ENCODE assay signal across 9 cellular contexts in the genomic region with DNA sequence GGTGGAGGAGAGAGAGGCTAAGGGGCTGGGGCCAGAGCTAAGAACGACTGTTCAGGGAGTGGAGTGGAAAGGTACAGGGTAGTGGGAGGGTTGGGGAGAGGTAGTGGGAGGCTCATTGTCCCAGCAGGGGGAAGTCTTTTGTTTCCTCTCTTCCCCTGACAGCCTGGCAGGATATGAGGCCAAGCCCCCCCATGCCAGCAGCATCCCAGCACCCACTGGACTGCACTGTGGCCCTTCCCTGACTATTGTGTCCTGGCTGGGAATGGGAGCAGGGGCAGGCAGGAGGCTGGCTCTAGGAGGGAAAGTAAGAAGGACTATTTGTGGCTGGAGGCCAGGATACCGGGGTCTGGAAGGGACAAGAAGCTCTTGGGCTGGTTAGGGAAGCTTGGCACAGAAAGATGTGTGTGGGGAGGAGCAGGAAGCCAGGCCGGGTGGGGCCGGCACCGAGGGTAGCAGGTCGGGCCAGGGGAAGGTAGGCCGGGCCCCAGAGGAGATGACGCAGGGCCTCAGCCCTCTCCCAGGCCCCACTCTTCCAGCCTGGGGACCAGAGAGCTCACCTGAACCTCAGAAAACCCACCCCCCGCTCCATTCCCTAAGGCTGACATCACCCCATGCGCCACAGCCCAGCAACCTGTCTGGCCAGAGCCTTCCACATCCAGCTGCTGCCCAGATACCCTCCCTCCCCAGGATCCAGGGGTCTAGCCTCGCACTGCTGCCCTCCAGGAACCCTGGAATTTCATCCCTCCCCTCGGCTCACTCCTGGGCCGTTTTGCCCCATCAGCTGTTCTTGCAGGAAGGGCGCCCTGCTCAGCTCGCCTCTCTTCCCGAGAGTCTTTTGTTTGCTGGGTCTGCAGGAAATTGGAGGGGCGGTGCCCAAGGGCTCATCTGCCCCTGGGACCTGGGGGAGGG. TPM values are rescaled to one million over a fixed set of nuclear protein-coding genes. Genes with fewer than 3 reads are reported as not detected.
DNase-seq lines count a peak whose midpoint lies in the region; ATAC-seq and TF ChIP-seq lines count a peak whose summit lies in the region.
"Had no signal": no experiment of that assay in that cellular context is flagged by ENCODE, and none has a peak within 500 bp of the region (broad histone marks: within the 10 kb centered on the region; RNA-seq: fewer than 3 reads in every experiment).

No MANE protein-coding gene starts in this region.

- peaks cover 25% of the 10 kb centered on the region for H3K4me1 Mint-ChIP-seq in activated CD4-positive, alpha-beta T cell treated with anti-CD3 and anti-CD28 coated beads, Interleukin-2, amount 10 ng/mL, durations not matched to agents 7 days and 5 days
- peaks cover 12% of the 10 kb centered on the region for H3K4me1 Mint-ChIP-seq in chondrocyte (ENCODE audit: low read depth)

- ATAC-seq in upper lobe of left lung (ENCODE audit: low FRiP score in 2 of 2), result peak; percentile 39 to 87

- DNase-seq in activated CD4-positive, alpha-beta T cell treated with anti-CD3 and anti-CD28 coated beads, Interleukin-2, amount 10 ng/mL, durations not matched to agents 7 days and 5 days, result no peak
- no peak for DNase-seq in activated CD4-positive, alpha-beta T cell treated with anti-CD3 and anti-CD28 coated beads for 48 hours
- DNase-seq in chondrocyte (ENCODE audit: low spot score), result no peak
- DNase-seq in lower leg skin (ENCODE audit: low spot score in 2 of 2), result peak; percentile 47 to 92
- peak; percentile 50 to 79 for DNase-seq in upper lobe of left lung
- no peak for DNase-seq in putamen (ENCODE audit: low spot score)
- no peak for DNase-seq in cerebellum (ENCODE audit: low spot score)
- DNase-seq in HEK293T (ENCODE audit: extremely low spot score), result no peak
- DNase-seq: activated T-cell treated with anti-CD3 and anti-CD28 coated beads, Interleukin-2, amount 50 U/mL, for 24 hours had no signal

- no peaks in the 10 kb centered on the region for H3K9me3 Mint-ChIP-seq in activated CD4-positive, alpha-beta T cell treated with anti-CD3 and anti-CD28 coated beads, Interleukin-2, amount 10 ng/mL, durations not matched to agents 7 days and 5 days
- H3K9me3 Mint-ChIP-seq in chondrocyte (ENCODE audit: low read depth), result no peaks in the 10 kb centered on the region
- H3K9me3 Mint-ChIP-seq: activated T-cell treated with anti-CD3 and anti-CD28 coated beads, Interleukin-2, amount 50 U/mL, for 24 hours had no signal

- peak overlapping the region; percentile 78 to 91 (median 85) for H3K27ac ChIP-seq in upper lobe of left lung

- no peaks in the 10 kb centered on the region for H3K9me3 ChIP-seq in upper lobe of left lung

- H3K27me3 Mint-ChIP-seq in activated CD4-positive, alpha-beta T cell treated with anti-CD3 and anti-CD28 coated beads, Interleukin-2, amount 10 ng/mL, durations not matched to agents 7 days and 5 days, result peaks cover 3% of the 10 kb centered on the region
- no peaks in the 10 kb centered on the region for H3K27me3 Mint-ChIP-seq in chondrocyte (ENCODE audit: low read depth)
- H3K27me3 Mint-ChIP-seq: activated T-cell treated with anti-CD3 and anti-CD28 coated beads, Interleukin-2, amount 50 U/mL, for 24 hours had no signal

- H3K4me3 Mint-ChIP-seq in activated CD4-positive, alpha-beta T cell treated with anti-CD3 and anti-CD28 coated beads, Interleukin-2, amount 10 ng/mL, durations not matched to agents 7 days and 5 days, result no peak overlapping the region
- H3K4me3 Mint-ChIP-seq in chondrocyte (ENCODE audit: unreplicated experiment), result no peak overlapping the region

- POLR2A ChIA-PET in activated CD4-positive, alpha-beta T cell treated with anti-CD3 and anti-CD28 coated beads, Interleukin-2, amount 10 ng/mL, durations not matched to agents 7 days and 5 days (lab: Charles Lee), result no interaction called here
- POLR2A ChIA-PET in HEK293T (lab: Yijun Ruan, JAX), result interaction anchor here (1.0 to 2.8 kb wide), 5 partner anchors 9 to 130 kb away, joined by 3 to 21 read pairs (median 9); a partner anchor contains a TSS

- no peaks in the 10 kb centered on the region for H3K27me3 ChIP-seq in upper lobe of left lung

- no peaks in the 10 kb centered on the region for H3K36me3 Mint-ChIP-seq in activated CD4-positive, alpha-beta T cell treated with anti-CD3 and anti-CD28 coated beads, Interleukin-2, amount 10 ng/mL, durations not matched to agents 7 days and 5 days (ENCODE audit: low read depth)
- no peaks in the 10 kb centered on the region for H3K36me3 Mint-ChIP-seq in chondrocyte (ENCODE audit: low read depth)

- peak overlapping the region; percentile 3 for H3K27ac Mint-ChIP-seq in activated CD4-positive, alpha-beta T cell treated with anti-CD3 and anti-CD28 coated beads, Interleukin-2, amount 10 ng/mL, durations not matched to agents 7 days and 5 days
- H3K27ac Mint-ChIP-seq in chondrocyte (ENCODE audit: unreplicated experiment), result peak overlapping the region; percentile 69

- no peak overlapping the region for H3K4me3 ChIP-seq in lower leg skin (ENCODE audit: low read depth, poor library complexity, severe bottlenecking)
- H3K4me3 ChIP-seq in upper lobe of left lung, result peak overlapping the region in 3 of 4 donors; percentile 31 to 47 (median 46)

- no peaks in the 10 kb centered on the region for H3K36me3 ChIP-seq in upper lobe of left lung

- intact Hi-C loops in lower leg skin (cut with DNase I; ENCODE audit: low total_unique reads), result no loop called here

- no peak for TF ChIP-seq CTCF in chondrocyte (IDR thresholded peaks at IDR 0.05)
- TF ChIP-seq CTCF in lower leg skin (IDR thresholded peaks at IDR 0.05), result no peak
- no peak for TF ChIP-seq CTCF in upper lobe of left lung (IDR thresholded peaks at IDR 0.05)

- WGBS in lower leg skin, 2 donors, result 19 to 31% methylated on average over 16 to 17 of the region's 17 CpGs
- 21 to 27% methylated on average over 11 to 17 of the region's 17 CpGs for WGBS in upper lobe of left lung, 2 donors

- TF ChIP-seq POLR2A in lower leg skin (IDR thresholded peaks at IDR 0.05), result no peak
- TF ChIP-seq POLR2A in upper lobe of left lung (IDR thresholded peaks at IDR 0.05), result no peak

- peaks cover 9 to 30% (median 17%) of the 10 kb centered on the region in 4 donors for H3K4me1 ChIP-seq in upper lobe of left lung

- TF ChIP-seq EP300 in upper lobe of left lung (IDR thresholded peaks at IDR 0.05), result no peak

- CTCF ChIA-PET in activated CD4-positive, alpha-beta T cell treated with anti-CD3 and anti-CD28 coated beads, Interleukin-2, amount 10 ng/mL, durations not matched to agents 7 days and 5 days (lab: Charles Lee), result interaction anchor here (0.6 to 1.3 kb wide), 7 partner anchors 12 to 1278 kb away, joined by 3 to 4 read pairs (median 3); a partner anchor contains a TSS
- CTCF ChIA-PET in HEK293T (lab: Yijun Ruan, JAX), result interaction anchor here (0.7 to 1.0 kb wide), 2 partner anchors 16 to 37 kb away, joined by 4 read pairs; a partner anchor contains a TSS

TF ChIP-seq in HEK293T, 16 proteins besides CTCF, POLR2A, EP300 and RAD21 (continues in another document):
- no peak for TF ChIP-seq FOXA1 (IDR thresholded peaks at IDR 0.05)
- no peak for TF ChIP-seq HDGF (IDR thresholded peaks at IDR 0.05; ENCODE audit: borderline replicate concordance)
- TF ChIP-seq, protein P1, sequence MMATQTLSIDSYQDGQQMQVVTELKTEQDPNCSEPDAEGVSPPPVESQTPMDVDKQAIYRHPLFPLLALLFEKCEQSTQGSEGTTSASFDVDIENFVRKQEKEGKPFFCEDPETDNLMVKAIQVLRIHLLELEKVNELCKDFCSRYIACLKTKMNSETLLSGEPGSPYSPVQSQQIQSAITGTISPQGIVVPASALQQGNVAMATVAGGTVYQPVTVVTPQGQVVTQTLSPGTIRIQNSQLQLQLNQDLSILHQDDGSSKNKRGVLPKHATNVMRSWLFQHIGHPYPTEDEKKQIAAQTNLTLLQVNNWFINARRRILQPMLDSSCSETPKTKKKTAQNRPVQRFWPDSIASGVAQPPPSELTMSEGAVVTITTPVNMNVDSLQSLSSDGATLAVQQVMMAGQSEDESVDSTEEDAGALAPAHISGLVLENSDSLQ (IDR thresholded peaks at IDR 0.05), result no peak
- no peak for TF ChIP-seq SP1 (IDR thresholded peaks at IDR 0.05)
- TF ChIP-seq LEF1 (IDR thresholded peaks at IDR 0.05; ENCODE audit: borderline replicate concordance), result no peak
- TF ChIP-seq BHLHE40 (IDR thresholded peaks at IDR 0.05; ENCODE audit: borderline replicate concordance), result no peak
- TF ChIP-seq ZNF384 (IDR thresholded peaks at IDR 0.05), result no peak
- TF ChIP-seq FOXK2 (IDR thresholded peaks at IDR 0.05), result no peak
- TF ChIP-seq FOXM1 (IDR thresholded peaks at IDR 0.05; ENCODE audit: borderline replicate concordance), result no peak
- TF ChIP-seq TARDBP (IDR thresholded peaks at IDR 0.05), result no peak
- no peak for TF ChIP-seq L3MBTL2 (conservative IDR thresholded peaks at IDR 0.05)
- TF ChIP-seq NFRKB (IDR thresholded peaks at IDR 0.05), result no peak

RNA-seq across cellular contexts. Expression of a gene that starts 8.8 kb away (rescaled TPM):
- total RNA-seq in activated CD4-positive, alpha-beta T cell treated with anti-CD3 and anti-CD28 coated beads, Interleukin-2, amount 10 ng/mL, durations not matched to agents 7 days and 5 days, result 1 to 10 TPM; 1.6 to 2.1 TPM
- total RNA-seq in chondrocyte (56.6 to 60.7 TPM (median 59.5 TPM) in 3 replicates), lower leg skin (10 to 100 TPM; 51.1 to 72.2 (median 60.9) TPM), upper lobe of left lung (10 to 100 TPM; 36.7 to 96.5 (median 56.6) TPM), cerebellum (21.9 TPM)

RNA-seq across cellular contexts. Expression of a gene that starts 16.4 kb away (rescaled TPM):
- total RNA-seq in activated CD4-positive, alpha-beta T cell treated with anti-CD3 and anti-CD28 coated beads, Interleukin-2, amount 10 ng/mL, durations not matched to agents 7 days and 5 days, result 10 to 100 TPM; 44.1 to 49.1 TPM
- total RNA-seq in chondrocyte, result 23.5 to 26.6 TPM (median 26.0 TPM) in 3 replicates
- 10 to 100 TPM; 14.0 to 32.9 (median 21.8) TPM for total RNA-seq in lower leg skin
- 10 to 100 TPM; 14.5 to 50.1 (median 43.9) TPM for total RNA-seq in upper lobe of left lung
- total RNA-seq in cerebellum, result 24.4 TPM

RNA-seq across cellular contexts. Expression of a gene that starts 31.0 kb away (rescaled TPM):
- 10 to 100 TPM; 24.8 to 34.2 TPM for total RNA-seq in activated CD4-positive, alpha-beta T cell treated with anti-CD3 and anti-CD28 coated beads, Interleukin-2, amount 10 ng/mL, durations not matched to agents 7 days and 5 days
- total RNA-seq in chondrocyte (91.6 to 104 TPM (median 98.4 TPM) in 3 replicates), lower leg skin (10 to 100 TPM; 71.8 to 88.7 (median 81.0) TPM), upper lobe of left lung (10 to 100 TPM; 17.8 to 74.3 (median 67.3) TPM), cerebellum (7.6 TPM)

RNA-seq across cellular contexts. Expression of a gene that starts 38.7 kb away (rescaled TPM):
- total RNA-seq in activated CD4-positive, alpha-beta T cell treated with anti-CD3 and anti-CD28 coated beads, Interleukin-2, amount 10 ng/mL, durations not matched to agents 7 days and 5 days, result 100 to 1,000 TPM; 262 to 280 TPM
- 104 to 138 TPM (median 105 TPM) in 3 replicates for total RNA-seq in chondrocyte
- total RNA-seq in lower leg skin, result 100 to 1,000 TPM in 2 of 4 donors, 10 to 100 TPM in 2; 73.3 to 129 (median 107) TPM
- total RNA-seq in upper lobe of left lung, result 100 to 1,000 TPM in 4 of 6 donors, 10 to 100 TPM in 2; 57.9 to 324 (median 111) TPM
- total RNA-seq in cerebellum, result 34.2 TPM

RNA-seq across cellular contexts. Expression of a gene that starts 53.4 kb away (rescaled TPM):
- 1 to 10 TPM; 2.3 to 3.1 TPM for total RNA-seq in activated CD4-positive, alpha-beta T cell treated with anti-CD3 and anti-CD28 coated beads, Interleukin-2, amount 10 ng/mL, durations not matched to agents 7 days and 5 days
- total RNA-seq in chondrocyte (4.1 to 5.0 TPM (median 4.3 TPM) in 3 replicates), lower leg skin (1 to 10 TPM; 3.9 to 6.1 (median 5.2) TPM), upper lobe of left lung (1 to 10 TPM in 4 of 6 donors, under 1 TPM in 1, not detected in 1; 0.55 to 8.5 (median 4.8) TPM), cerebellum (2.3 TPM)

Comparison
In these comparisons a context has a peak if more than half of its experiments do, and no peak if none do; other contexts are left out.
1. DNase-seq: peak in lower leg skin (2 of 2) and upper lobe of left lung (2 of 2); none in activated CD4-positive, alpha-beta T cell treated with anti-CD3 and anti-CD28 coated beads, Interleukin-2, amount 10 ng/mL, durations not matched to agents 7 days and 5 days (single experiment), activated CD4-positive, alpha-beta T cell treated with anti-CD3 and anti-CD28 coated beads for 48 hours (single experiment), chondrocyte (single experiment), putamen (single experiment), cerebellum (single experiment) and HEK293T (single experiment).